ENCODE assay signal across 26 cellular contexts in the genomic region with DNA sequence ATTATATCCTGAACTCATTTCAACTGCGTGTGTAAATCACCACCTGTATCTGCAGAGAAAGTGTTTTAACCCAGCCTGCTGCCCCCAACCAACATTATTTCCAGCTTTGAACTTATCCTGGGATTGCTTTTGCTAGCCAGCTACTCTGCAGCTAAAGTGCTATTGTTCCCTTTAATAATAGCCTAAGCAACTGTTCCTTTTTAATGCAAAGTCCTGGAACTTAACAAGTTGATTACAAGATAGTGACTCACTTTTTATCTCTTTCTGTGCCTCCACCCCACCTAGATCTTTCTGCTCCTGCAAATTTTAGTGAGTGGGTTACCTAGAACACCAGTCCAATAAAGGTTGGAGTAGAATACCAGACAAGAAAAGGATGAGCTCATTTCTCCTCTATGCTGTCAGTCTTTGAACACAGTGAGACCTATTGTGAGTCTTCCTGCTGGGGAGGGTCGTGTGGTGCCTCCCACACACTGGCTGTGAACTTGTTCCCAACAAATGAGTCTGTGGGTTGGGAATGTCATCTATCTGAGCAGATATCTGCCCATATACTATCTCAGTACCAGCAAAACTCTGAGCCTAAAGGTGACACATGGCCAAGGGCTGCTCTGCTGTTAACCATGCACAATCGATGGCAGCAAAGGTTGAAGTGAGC.
"Had no signal": no experiment of that assay in that cellular context is flagged by ENCODE, and none has a peak within 500 bp of the region (broad histone marks: within the 10 kb centered on the region; RNA-seq: fewer than 3 reads in every experiment).

No MANE protein-coding gene starts in this region.

- H3K36me3 ChIP-seq: brain microvascular endothelial cell, heart left ventricle, pancreas, prostate gland, thoracic aorta had no signal

- DNase-seq: activated CD4-positive, alpha-beta memory T cell treated with anti-CD3 and anti-CD28 coated beads, Interleukin-2, amount 10 ng/mL, durations not matched to agents 7 days and 5 days; activated CD4-positive, alpha-beta T cell treated with anti-CD3 and anti-CD28 coated beads for 1 hour; activated CD4-positive, alpha-beta T cell treated with anti-CD3 and anti-CD28 coated beads, Interleukin-2, amount 10 ng/mL, durations not matched to agents 7 days and 5 days; activated gamma-delta T cell treated with Interleukin-2 at 50 U/mL for 16 hours; activated naive CD4-positive, alpha-beta T cell treated with anti-CD3 and anti-CD28 coated beads, Interleukin-2, amount 50 U/mL, for 16 hours; activated T-cell treated with anti-CD3 and anti-CD28 coated beads, Interleukin-2, amount 50 U/mL, for 4 hours; amniotic stem cell; brain microvascular endothelial cell; heart left ventricle; left colon; midbrain; naive thymus-derived CD4-positive, alpha-beta T cell; nucleus accumbens; pancreas; retina; stimulated activated CD4-positive, alpha-beta T cell treated with anti-CD3 and anti-CD28 coated beads, Interleukin-4, amount 100 ng/mL, for 24 hours; T-helper 9 cell; trophoblast cell had no signal

- H3K4me1 Mint-ChIP-seq: activated CD4-positive, alpha-beta memory T cell treated with anti-CD3 and anti-CD28 coated beads, Interleukin-2, amount 10 ng/mL, durations not matched to agents 7 days and 5 days; activated CD4-positive, alpha-beta T cell treated with anti-CD3 and anti-CD28 coated beads, Interleukin-2, amount 10 ng/mL, durations not matched to agents 7 days and 5 days; activated T-helper 17 cell treated with anti-CD3 and anti-CD28 coated beads, Interleukin-2, amount 50 U/mL, for 72 hours; naive thymus-derived CD4-positive, alpha-beta T cell; stimulated activated effector memory CD8-positive, alpha-beta T cell treated with anti-CD3 and anti-CD28 coated beads, Interleukin-12 subunit alpha, Interleukin-12 subunit beta, amount 100 ng/mL, for 72 hours had no signal

- H3K4me1 ChIP-seq: heart left ventricle, pancreas, prostate gland had no signal

- H3K27me3 ChIP-seq: brain microvascular endothelial cell, pancreas had no signal

- H3K36me3 Mint-ChIP-seq: stimulated activated effector memory CD8-positive, alpha-beta T cell treated with anti-CD3 and anti-CD28 coated beads, Interleukin-12 subunit alpha, Interleukin-12 subunit beta, amount 100 ng/mL, for 72 hours had no signal

- H3K9me3 ChIP-seq: pancreas, prostate gland, thoracic aorta had no signal

- H3K27ac ChIP-seq: brain microvascular endothelial cell, coronary artery, heart left ventricle, pancreas, prostate gland, skin epidermis, thoracic aorta had no signal

- H3K9me3 Mint-ChIP-seq: activated CD4-positive, alpha-beta memory T cell treated with anti-CD3 and anti-CD28 coated beads, Interleukin-2, amount 10 ng/mL, durations not matched to agents 7 days and 5 days; activated CD4-positive, alpha-beta T cell treated with anti-CD3 and anti-CD28 coated beads, Interleukin-2, amount 10 ng/mL, durations not matched to agents 7 days and 5 days; activated T-helper 17 cell treated with anti-CD3 and anti-CD28 coated beads, Interleukin-2, amount 50 U/mL, for 72 hours; stimulated activated effector memory CD8-positive, alpha-beta T cell treated with anti-CD3 and anti-CD28 coated beads, Interleukin-12 subunit alpha, Interleukin-12 subunit beta, amount 100 ng/mL, for 72 hours had no signal

- H3K27ac Mint-ChIP-seq: activated CD4-positive, alpha-beta memory T cell treated with anti-CD3 and anti-CD28 coated beads, Interleukin-2, amount 10 ng/mL, durations not matched to agents 7 days and 5 days; activated CD4-positive, alpha-beta T cell treated with anti-CD3 and anti-CD28 coated beads, Interleukin-2, amount 10 ng/mL, durations not matched to agents 7 days and 5 days; activated T-helper 17 cell treated with anti-CD3 and anti-CD28 coated beads, Interleukin-2, amount 50 U/mL, for 72 hours; naive thymus-derived CD4-positive, alpha-beta T cell; stimulated activated effector memory CD8-positive, alpha-beta T cell treated with anti-CD3 and anti-CD28 coated beads, Interleukin-12 subunit alpha, Interleukin-12 subunit beta, amount 100 ng/mL, for 72 hours; stimulated activated naive CD8-positive, alpha-beta T cell treated with anti-CD3 and anti-CD28 coated beads, Interleukin-15, Interleukin-2, amounts not matched to agents 100 ng/mL and 50 ng/mL, for 24 hours had no signal

- ATAC-seq: activated T-cell treated with anti-CD3 and anti-CD28 coated beads, Interleukin-2, amount 50 U/mL, for 4 hours; activated T-helper 17 cell treated with anti-CD3 and anti-CD28 coated beads, Interleukin-2, amount 50 U/mL, for 72 hours; heart left ventricle; left colon; naive thymus-derived CD4-positive, alpha-beta T cell; pancreas; sciatic nerve; stimulated activated effector memory CD8-positive, alpha-beta T cell treated with anti-CD3 and anti-CD28 coated beads, Interleukin-12 subunit alpha, Interleukin-12 subunit beta, amount 100 ng/mL, for 72 hours had no signal

- H3K4me3 ChIP-seq: coronary artery, heart left ventricle, pancreas, prostate gland, skin epidermis, thoracic aorta had no signal

- H3K4me3 Mint-ChIP-seq: activated CD4-positive, alpha-beta memory T cell treated with anti-CD3 and anti-CD28 coated beads, Interleukin-2, amount 10 ng/mL, durations not matched to agents 7 days and 5 days; activated CD4-positive, alpha-beta T cell treated with anti-CD3 and anti-CD28 coated beads, Interleukin-2, amount 10 ng/mL, durations not matched to agents 7 days and 5 days; activated T-cell treated with anti-CD3 and anti-CD28 coated beads, Interleukin-2, amount 50 U/mL, for 4 hours; activated T-helper 17 cell treated with anti-CD3 and anti-CD28 coated beads, Interleukin-2, amount 50 U/mL, for 72 hours; naive thymus-derived CD4-positive, alpha-beta T cell; stimulated activated effector memory CD8-positive, alpha-beta T cell treated with anti-CD3 and anti-CD28 coated beads, Interleukin-12 subunit alpha, Interleukin-12 subunit beta, amount 100 ng/mL, for 72 hours; stimulated activated naive CD8-positive, alpha-beta T cell treated with anti-CD3 and anti-CD28 coated beads, Interleukin-15, Interleukin-2, amounts not matched to agents 100 ng/mL and 50 ng/mL, for 24 hours had no signal
